In genomic region chr2:236762628-236763027, GRCh38 we compare ENCODE assay signal across 18 cellular contexts.
"Had no signal": no experiment of that assay in that cellular context is flagged by ENCODE, and none has a peak within 500 bp of the region (broad histone marks: within the 10 kb centered on the region; RNA-seq: fewer than 3 reads in every experiment).

No MANE protein-coding gene starts in this region.

- H3K9me3 ChIP-seq: mucosa of descending colon, neutrophil, sigmoid colon, upper lobe of left lung, uterus had no signal

- H3K4me3 ChIP-seq: dorsolateral prefrontal cortex, heart left ventricle, mucosa of descending colon, sigmoid colon, skin epidermis, upper lobe of left lung, uterus had no signal

- H3K36me3 ChIP-seq: heart left ventricle, neutrophil, sigmoid colon, upper lobe of left lung, uterus had no signal

- DNase-seq: cortex of kidney; dorsolateral prefrontal cortex; effector CD8-positive, alpha-beta T cell; foreskin fibroblast; heart left ventricle; hippocampal formation; mucosa of descending colon; naive thymus-derived CD8-positive, alpha-beta T cell; sigmoid colon; stimulated activated CD4-positive, alpha-beta T cell treated with anti-CD3 and anti-CD28 coated beads, Interleukin-2, amount 100 ng/mL, for 24 hours; stimulated activated CD4-positive, alpha-beta T cell treated with anti-CD3 and anti-CD28 coated beads, Interleukin-4, amount 100 ng/mL, for 4 hours; stimulated activated naive B cell treated with anti-CD40 and anti-IgM and Interleukin-4, amounts not matched to agents 10 μg/mL and 1 μg/mL and 100 μg/mL, for 72 hours; upper lobe of left lung; uterus had no signal

- H3K4me1 ChIP-seq: heart left ventricle, sigmoid colon, upper lobe of left lung, uterus had no signal

- H3K27me3 ChIP-seq: heart left ventricle, sigmoid colon, upper lobe of left lung, uterus had no signal

- ATAC-seq: esophagus mucosa; heart left ventricle; mucosa of descending colon; naive thymus-derived CD8-positive, alpha-beta T cell; stimulated activated naive B cell treated with anti-CD40 and anti-IgM and Interleukin-4, amounts not matched to agents 10 μg/mL and 1 μg/mL and 100 μg/mL, for 72 hours had no signal

- FAIRE-seq: endometrium had no signal

- H3K27ac ChIP-seq: dorsolateral prefrontal cortex, heart left ventricle, neutrophil, sigmoid colon, upper lobe of left lung, uterus had no signal
